ENCODE assay signal across 17 cellular contexts in the genomic region with DNA sequence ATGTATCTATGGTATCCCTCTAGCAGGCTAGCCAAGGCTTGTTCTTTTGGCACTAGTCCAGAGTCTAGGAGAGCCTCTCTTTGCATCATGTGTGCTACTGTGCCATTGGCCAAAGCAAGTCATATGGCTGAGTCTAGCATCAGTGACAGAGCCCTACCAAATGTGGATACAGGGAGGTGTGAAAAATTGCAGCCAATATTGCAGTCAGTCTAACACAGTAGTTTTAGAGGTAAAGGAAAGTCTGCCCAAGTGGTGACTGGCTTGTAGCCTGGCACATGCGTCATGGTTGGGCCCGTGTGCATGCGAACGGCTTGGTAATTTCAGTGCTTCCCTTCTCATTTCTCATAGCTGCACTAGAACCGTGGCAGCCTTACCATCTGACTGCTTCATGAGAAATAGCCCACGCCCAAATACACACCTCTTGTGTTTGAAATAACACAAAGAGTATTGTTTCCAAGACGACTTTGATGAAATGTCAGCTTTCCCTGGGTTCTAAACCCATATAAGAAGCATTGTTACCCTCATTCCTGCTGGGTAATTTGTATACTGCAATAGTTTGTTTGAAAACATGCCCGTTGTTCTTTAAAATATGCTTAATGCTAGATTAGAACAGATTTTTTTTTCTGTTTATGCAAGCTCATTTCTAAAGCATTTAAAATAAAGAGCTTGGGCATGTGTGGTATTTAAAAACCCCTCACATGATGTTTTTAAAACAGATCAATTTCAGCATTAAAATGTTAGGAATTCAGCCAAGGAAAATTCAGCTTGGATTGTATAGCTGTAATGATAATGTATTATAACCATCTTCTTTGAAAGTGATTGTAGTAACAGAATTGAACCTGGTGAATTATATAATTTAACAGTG.
DNase-seq lines count a peak whose midpoint lies in the region; ATAC-seq and TF ChIP-seq lines count a peak whose summit lies in the region.
"Had no signal": no experiment of that assay in that cellular context is flagged by ENCODE, and none has a peak within 500 bp of the region (broad histone marks: within the 10 kb centered on the region; RNA-seq: fewer than 3 reads in every experiment).

No MANE protein-coding gene starts in this region.

- TF ChIP-seq POLR2A in tibial nerve (IDR thresholded peaks at IDR 0.05) = no peak

- peak; percentile 13 for ATAC-seq in Right ventricle myocardium inferior
- ATAC-seq in left ventricle myocardium superior = no peak
- ATAC-seq in WTC11 = no peak
- ATAC-seq in HG03280 (IDR thresholded peaks at IDR 0.05; ENCODE audit: unreplicated experiment) = no peak
- ATAC-seq: stimulated activated naive CD8-positive, alpha-beta T cell treated with anti-CD3 and anti-CD28 coated beads, Interleukin-15, Interleukin-2, amounts not matched to agents 100 U/mL and 50 U/mL, for 24 hours had no signal

- peaks cover 0 to 15% (median 0%) of the 10 kb centered on the region in 4 donors for H3K4me1 ChIP-seq in tibial nerve

- DNase-seq in Right ventricle myocardium inferior (ENCODE audit: missing footprints) (no peak), left ventricle myocardium superior (no peak), WTC11 (ENCODE audit: low spot score) (no peak), fibroblast of mammary gland (ENCODE audit: low read depth) (peak; percentile 31), D341Med (ENCODE audit: low spot score) (no peak), T-helper 2 cell (no peak), tibial nerve (ENCODE audit: low spot score in 2 of 2) (no peak)
- DNase-seq: activated gamma-delta T cell treated with Interleukin-2 at 50 U/mL for 16 hours; aorta; COR-L47; esophagus squamous epithelium; Karpas-422; NCI-H774; stimulated activated naive CD8-positive, alpha-beta T cell treated with anti-CD3 and anti-CD28 coated beads, Interleukin-15, Interleukin-2, amounts not matched to agents 100 U/mL and 50 U/mL, for 24 hours; T-helper 1 cell had no signal

- no peak for TF ChIP-seq EP300 in tibial nerve (IDR thresholded peaks at IDR 0.05)

- H3K27ac Mint-ChIP-seq in WTC11 = 0 out of 2 replicates have a peak overlapping the region, but pooled peaks have one; percentile 68

- no peak overlapping the region for H3K27ac ChIP-seq in tibial nerve
- H3K27ac ChIP-seq: HL-60 had no signal

- WGBS in tibial nerve, 2 donors = 57 to 67% methylated on average over 8 of the region's 8 CpGs

- CTCF ChIA-PET in WTC11 (lab: Charles Lee) = no interaction called here

- H3K36me3 Mint-ChIP-seq in WTC11 = peaks cover 6% of the 10 kb centered on the region; the same call in 1 of the 2 replicates

- H3K9me3 Mint-ChIP-seq in WTC11 = no peaks in the 10 kb centered on the region

- no peaks in the 10 kb centered on the region for H3K36me3 ChIP-seq in tibial nerve

- TF ChIP-seq CTCF in WTC11 (IDR thresholded peaks at IDR 0.05) (no peak), fibroblast of mammary gland (conservative IDR thresholded peaks at IDR 0.05; ENCODE audit: control insufficient read depth, insufficient read depth, low read depth, low read length) (no peak), tibial nerve (IDR thresholded peaks at IDR 0.05) (no peak)

- H3K4me3 Mint-ChIP-seq in WTC11 = no peak overlapping the region

- POLR2A ChIA-PET in WTC11 (lab: Charles Lee) = no interaction called here

- H3K27me3 Mint-ChIP-seq in WTC11 (ENCODE audit: low read depth) = no peaks in the 10 kb centered on the region

- no peaks in the 10 kb centered on the region for H3K9me3 ChIP-seq in tibial nerve
- H3K9me3 ChIP-seq: esophagus squamous epithelium had no signal

- intact Hi-C loops in Right ventricle myocardium inferior (cut with DNase I) (no loop called here), left ventricle myocardium superior (cut with micrococcal nuclease) (no loop called here)

- no peaks in the 10 kb centered on the region for H3K27me3 ChIP-seq in tibial nerve
- H3K27me3 ChIP-seq: esophagus squamous epithelium had no signal

- no peak overlapping the region for H3K4me3 ChIP-seq in fibroblast of mammary gland (ENCODE audit: control insufficient read depth, low read depth, low read length)
- no peak overlapping the region for H3K4me3 ChIP-seq in tibial nerve
- H3K4me3 ChIP-seq: esophagus squamous epithelium had no signal

- peaks cover 23% of the 10 kb centered on the region for H3K4me1 Mint-ChIP-seq in WTC11

TF ChIP-seq in WTC11, 78 proteins besides CTCF, POLR2A, EP300 and RAD21:
- TF ChIP-seq PRDM15 (CRISPR knock-in tag; IDR thresholded peaks at IDR 0.05) = no peak
- no peak for TF ChIP-seq ZNF416 (CRISPR knock-in tag; IDR thresholded peaks at IDR 0.05)
